ENCODE assay signal across 16 cellular contexts in the genomic region with DNA sequence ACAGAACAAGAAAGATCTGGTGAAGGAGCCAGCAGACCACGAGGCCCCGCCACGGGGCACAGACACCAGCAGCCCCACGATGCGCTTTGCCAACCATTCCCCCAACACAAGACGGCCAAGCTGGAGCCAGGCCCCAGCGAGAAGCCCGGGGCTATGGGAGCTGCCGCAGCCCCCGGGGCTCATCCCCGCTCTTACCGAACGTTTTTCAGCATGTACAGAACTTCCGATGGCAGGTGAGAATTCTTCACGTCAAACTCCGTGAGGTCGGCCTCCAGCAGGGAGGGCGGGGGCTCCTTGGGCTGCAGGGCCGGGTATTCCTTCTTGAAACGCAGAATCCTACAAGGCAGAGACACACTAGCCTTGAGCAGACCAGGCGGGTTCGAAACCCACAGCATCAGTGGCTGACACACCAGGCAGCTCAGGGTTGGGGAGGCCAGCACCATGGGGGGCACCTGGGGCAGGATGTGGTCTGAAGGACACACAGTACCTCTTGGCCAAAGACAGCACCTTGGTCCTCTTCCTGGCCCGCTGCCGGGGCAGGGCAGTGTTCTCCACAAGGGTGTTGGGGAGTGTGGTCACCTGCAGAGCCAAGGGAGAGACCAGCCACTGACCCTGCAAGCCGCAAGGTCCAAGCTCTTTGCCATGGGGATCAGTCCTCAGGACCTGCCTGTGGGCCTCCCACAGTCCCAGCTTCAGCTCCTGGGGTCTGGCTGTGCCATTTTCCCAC.
"Had no signal": no experiment of that assay in that cellular context is flagged by ENCODE, and none has a peak within 500 bp of the region (broad histone marks: within the 10 kb centered on the region; RNA-seq: fewer than 3 reads in every experiment).

No MANE protein-coding gene starts in this region.

- H3K4me3 ChIP-seq: body of pancreas, coronary artery, lower lobe of right lung, psoas muscle, thoracic aorta had no signal

- H3K9me3 ChIP-seq: body of pancreas, lower lobe of right lung, psoas muscle, thoracic aorta had no signal

- H3K36me3 ChIP-seq: WERI-Rb-1 had no signal

- H3K4me1 ChIP-seq: foreskin keratinocyte, lower lobe of right lung had no signal

- H3K27me3 ChIP-seq: body of pancreas, foreskin keratinocyte had no signal

- DNase-seq: activated CD4-positive, alpha-beta T cell treated with anti-CD3 and anti-CD28 coated beads for 1 hour; activated CD8-positive, alpha-beta memory T cell treated with anti-CD3 and anti-CD28 coated beads for 24 hours; activated gamma-delta T cell; activated T-cell treated with anti-CD3 and anti-CD28 coated beads, Interleukin-2, amount 50 U/mL, for 72 hours; amygdala; foreskin keratinocyte; glutamatergic neuron; hippocampal formation; left colon; lower lobe of right lung; stimulated activated naive CD8-positive, alpha-beta T cell treated with anti-CD3 and anti-CD28 coated beads, Interleukin-15, amount 100 ng/mL, for 72 hours; WERI-Rb-1 had no signal

- ATAC-seq: foreskin keratinocyte, left colon, psoas muscle had no signal

- H3K27ac ChIP-seq: body of pancreas, foreskin keratinocyte, lower lobe of right lung, psoas muscle, thoracic aorta, WERI-Rb-1 had no signal
